18 cellular contexts compared by ENCODE assay signal in the genomic region with DNA sequence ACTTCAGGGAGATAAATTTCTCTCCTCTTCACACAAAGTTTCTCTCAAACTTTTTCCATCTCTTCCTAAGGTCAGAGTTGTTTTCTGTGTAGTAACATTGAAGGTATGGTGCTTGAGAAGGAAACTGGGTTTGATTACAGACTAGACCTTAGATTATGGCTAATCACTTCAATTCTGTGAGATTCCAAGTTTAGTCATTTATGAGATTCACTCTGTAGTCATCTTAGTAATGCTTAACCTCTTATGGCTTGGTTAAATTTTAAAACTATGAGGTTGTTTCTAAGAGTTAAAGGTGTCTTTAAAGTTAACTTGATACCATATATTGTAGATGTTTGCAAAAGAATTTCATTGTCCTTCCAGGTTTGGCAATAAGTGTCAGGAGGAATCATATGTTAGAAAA.
"Had no signal": no experiment of that assay in that cellular context is flagged by ENCODE, and none has a peak within 500 bp of the region (broad histone marks: within the 10 kb centered on the region; RNA-seq: fewer than 3 reads in every experiment).

No MANE protein-coding gene starts in this region.

- H3K9me3 ChIP-seq: esophagus squamous epithelium, pancreas, psoas muscle, upper lobe of left lung had no signal

- H3K27me3 ChIP-seq: esophagus squamous epithelium, hepatocyte, pancreas, upper lobe of left lung had no signal

- DNase-seq: activated naive CD4-positive, alpha-beta T cell; activated naive CD8-positive, alpha-beta T cell treated with anti-CD3 and anti-CD28 coated beads for 36 hours; activated T-cell treated with anti-CD3 and anti-CD28 coated beads, Interleukin-2, amount 50 U/mL, for 24 hours; amygdala; cerebellar nuclear complex; esophagus squamous epithelium; glutamatergic neuron; left ventricle myocardium superior; nephron progenitor cell; pancreas; psoas muscle; right cardiac atrium; stimulated activated CD4-positive, alpha-beta T cell treated with anti-CD3 and anti-CD28 coated beads, Interleukin-4, amount 100 ng/mL, for 24 hours; stimulated activated naive CD8-positive, alpha-beta T cell treated with anti-CD3 and anti-CD28 coated beads, Interleukin-15, Interleukin-2, amounts not matched to agents 100 U/mL and 50 U/mL, for 24 hours; T-helper 1 cell; upper lobe of left lung had no signal

- H3K4me1 ChIP-seq: esophagus squamous epithelium, pancreas, psoas muscle, upper lobe of left lung had no signal

- H3K36me3 ChIP-seq: esophagus squamous epithelium, pancreas, upper lobe of left lung had no signal

- FAIRE-seq: pancreas had no signal

- H3K27ac ChIP-seq: coronary artery, esophagus squamous epithelium, hepatocyte, pancreas, psoas muscle, upper lobe of left lung had no signal

- ATAC-seq: left ventricle myocardium superior; pancreas; psoas muscle; right cardiac atrium; stimulated activated naive CD8-positive, alpha-beta T cell treated with anti-CD3 and anti-CD28 coated beads, Interleukin-15, Interleukin-2, amounts not matched to agents 100 U/mL and 50 U/mL, for 24 hours had no signal

- H3K4me3 ChIP-seq: coronary artery, esophagus squamous epithelium, hepatocyte, pancreas, psoas muscle, upper lobe of left lung had no signal
